6 cellular contexts compared by ENCODE assay signal in genomic region chr7:72949686-72950085, GRCh38. TPM values are rescaled to one million over a fixed set of nuclear protein-coding genes. Genes with fewer than 3 reads are reported as not detected.
"Had no signal": no experiment of that assay in that cellular context is flagged by ENCODE, and none has a peak within 500 bp of the region (broad histone marks: within the 10 kb centered on the region; RNA-seq: fewer than 3 reads in every experiment).

No MANE protein-coding gene starts in this region.

RNA-seq across cellular contexts. Expression of gene TRIM74, which starts 19.6 kb away (rescaled TPM):
- total RNA-seq: esophagus mucosa, pulmonary artery endothelial cell, suprapubic skin, urinary bladder had no signal
- polyA plus RNA-seq: aorta, keratinocyte had no signal
